Comparison of ENCODE assay signal across 22 cellular contexts in the genomic region with DNA sequence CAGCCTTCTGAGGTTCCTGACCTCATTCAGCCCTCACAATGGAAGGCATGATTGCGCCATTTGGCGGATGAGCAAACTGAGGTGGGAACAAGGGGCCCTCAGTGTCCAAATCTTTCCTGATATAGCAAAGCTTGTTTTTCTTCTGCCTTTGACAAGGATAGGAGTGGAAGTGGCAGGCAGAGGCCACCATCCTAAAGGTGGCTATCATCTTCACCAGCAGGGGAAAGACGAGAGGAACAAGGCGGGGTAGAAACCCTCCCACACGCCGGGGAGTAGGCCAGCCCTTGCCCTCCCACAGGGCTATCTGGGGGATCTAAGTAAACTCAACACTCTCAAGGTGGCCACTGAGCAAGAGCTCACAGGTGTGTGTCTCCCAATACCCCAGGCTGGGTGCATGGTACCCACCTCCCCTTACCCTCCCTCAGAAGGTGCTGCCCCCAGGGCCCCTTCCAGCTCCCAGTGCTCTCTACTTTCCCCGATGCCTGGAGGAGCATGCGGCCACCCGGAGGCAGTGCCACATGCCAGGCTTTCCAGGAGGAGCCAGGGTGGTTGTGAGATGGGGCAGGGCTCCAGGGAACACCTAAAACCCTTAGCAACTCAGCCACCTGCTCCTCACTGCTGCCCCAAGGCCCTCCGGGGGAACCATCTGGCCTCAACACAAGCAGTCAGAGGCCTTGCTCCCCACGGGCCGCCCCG. TPM values are rescaled to one million over a fixed set of nuclear protein-coding genes. Genes with fewer than 3 reads are reported as not detected.
DNase-seq lines count a peak whose midpoint lies in the region; ATAC-seq and TF ChIP-seq lines count a peak whose summit lies in the region.
"Had no signal": no experiment of that assay in that cellular context is flagged by ENCODE, and none has a peak within 500 bp of the region (broad histone marks: within the 10 kb centered on the region; RNA-seq: fewer than 3 reads in every experiment).

No MANE protein-coding gene starts in this region.

- H3K27me3 ChIP-seq in colonic mucosa: no peaks in the 10 kb centered on the region
- H3K27me3 ChIP-seq: BLaER1 treated with 17β-estradiol and CSF1 and Interleukin-3, amounts not matched to agents 10 nM and 100 nM; gastrocnemius medialis; neural progenitor cell had no signal

- ATAC-seq in stimulated activated naive CD8-positive, alpha-beta T cell treated with anti-CD3 and anti-CD28 coated beads, Interleukin-15, Interleukin-2, amounts not matched to agents 100 U/mL and 50 U/mL, for 24 hours: peak; percentile 20
- ATAC-seq in GM18907 (IDR thresholded peaks at IDR 0.05; ENCODE audit: unreplicated experiment) (no peak), GM21717 (IDR thresholded peaks at IDR 0.05; ENCODE audit: unreplicated experiment) (no peak)
- ATAC-seq: gastrocnemius medialis, left colon had no signal

- H3K27ac ChIP-seq in colonic mucosa: no peak overlapping the region
- H3K27ac ChIP-seq: BLaER1 treated with 17β-estradiol and CSF1 and Interleukin-3, amounts not matched to agents 10 nM and 100 nM; gastrocnemius medialis; GM23248; neural progenitor cell; thoracic aorta had no signal

- intact Hi-C loops in colonic mucosa (cut with DNase I): no loop called here

- H3K4me3 ChIP-seq in colonic mucosa: no peak overlapping the region
- H3K4me3 ChIP-seq: BLaER1 treated with 17β-estradiol and CSF1 and Interleukin-3, amounts not matched to agents 10 nM and 100 nM; gastrocnemius medialis; GM23248; neural progenitor cell; thoracic aorta had no signal

- H3K9ac ChIP-seq in colonic mucosa (ENCODE audit: low read depth in 2 of 2, low read length in 2 of 2): peak overlapping the region; percentile 48 to 51
- H3K9ac ChIP-seq: BLaER1 treated with 17β-estradiol and CSF1 and Interleukin-3, amounts not matched to agents 10 nM and 100 nM; GM23248; neural progenitor cell had no signal

- no peaks in the 10 kb centered on the region for H3K9me3 ChIP-seq in colonic mucosa
- H3K9me3 ChIP-seq: BLaER1 treated with 17β-estradiol and CSF1 and Interleukin-3, amounts not matched to agents 10 nM and 100 nM; gastrocnemius medialis; thoracic aorta had no signal

- no peaks in the 10 kb centered on the region for H3K36me3 ChIP-seq in colonic mucosa
- H3K36me3 ChIP-seq: BLaER1 treated with 17β-estradiol and CSF1 and Interleukin-3, amounts not matched to agents 10 nM and 100 nM; gastrocnemius medialis; neural progenitor cell; thoracic aorta had no signal

- H3K4me1 ChIP-seq in colonic mucosa: peaks cover 7% of the 10 kb centered on the region
- H3K4me1 ChIP-seq: gastrocnemius medialis had no signal

- DNase-seq in NCI-H1092 treated with DMSO at 0.1 percent for 48 hours (lab: John Stamatoyannopoulos, UW) (peak; percentile 33), NCI-H1092 (lab: John Stamatoyannopoulos, UW) (no peak), NCI-H82 (lab: John Stamatoyannopoulos, UW) (peak; percentile 83), colonic mucosa (no peak), activated gamma-delta T cell treated with Interleukin-2 at 50 U/mL for 16 hours (no peak)
- DNase-seq in stimulated activated naive CD8-positive, alpha-beta T cell treated with anti-CD3 and anti-CD28 coated beads, Interleukin-15, Interleukin-2, amounts not matched to agents 100 U/mL and 50 U/mL, for 24 hours: no peak
- DNase-seq: activated B cell treated with CpG ODN at 0.5 μM for 24 hours; activated CD4-positive, alpha-beta memory T cell treated with anti-CD3 and anti-CD28 coated beads, Interleukin-2, amount 10 ng/mL, durations not matched to agents 7 days and 5 days; activated T-cell treated with anti-CD3 and anti-CD28 coated beads, Interleukin-2, amount 50 U/mL, for 1 hour; DMS53; gastrocnemius medialis; GM23248; left colon; MV-4-11; NCI-H2107; T-helper 1 cell had no signal

- no peak for TF ChIP-seq CTCF in colonic mucosa (IDR thresholded peaks at IDR 0.05)

RNA-seq across cellular contexts. Expression of a gene that starts 11.2 kb away (rescaled TPM):
- 100 to 1,000 TPM in 1 of 2 donors, 10 to 100 TPM in 1; 71.0 to 102 TPM for total RNA-seq in colonic mucosa
- total RNA-seq: A172; activated CD4-positive, alpha-beta memory T cell treated with anti-CD3 and anti-CD28 coated beads, Interleukin-2, amount 10 ng/mL, durations not matched to agents 7 days and 5 days; GM23248; thoracic aorta had no signal

Comparison
In these comparisons a context has a peak if more than half of its experiments do, and no peak if none do; other contexts are left out.
1. DNase-seq: peak in NCI-H1092 treated with DMSO at 0.1 percent for 48 hours (single experiment) and NCI-H82 (single experiment); none in NCI-H1092 (single experiment), colonic mucosa (single experiment), stimulated activated naive CD8-positive, alpha-beta T cell treated with anti-CD3 and anti-CD28 coated beads, Interleukin-15, Interleukin-2, amounts not matched to agents 100 U/mL and 50 U/mL, for 24 hours (single experiment) and activated gamma-delta T cell treated with Interleukin-2 at 50 U/mL for 16 hours (single experiment).